8 cellular contexts compared by ENCODE assay signal in the genomic region with DNA sequence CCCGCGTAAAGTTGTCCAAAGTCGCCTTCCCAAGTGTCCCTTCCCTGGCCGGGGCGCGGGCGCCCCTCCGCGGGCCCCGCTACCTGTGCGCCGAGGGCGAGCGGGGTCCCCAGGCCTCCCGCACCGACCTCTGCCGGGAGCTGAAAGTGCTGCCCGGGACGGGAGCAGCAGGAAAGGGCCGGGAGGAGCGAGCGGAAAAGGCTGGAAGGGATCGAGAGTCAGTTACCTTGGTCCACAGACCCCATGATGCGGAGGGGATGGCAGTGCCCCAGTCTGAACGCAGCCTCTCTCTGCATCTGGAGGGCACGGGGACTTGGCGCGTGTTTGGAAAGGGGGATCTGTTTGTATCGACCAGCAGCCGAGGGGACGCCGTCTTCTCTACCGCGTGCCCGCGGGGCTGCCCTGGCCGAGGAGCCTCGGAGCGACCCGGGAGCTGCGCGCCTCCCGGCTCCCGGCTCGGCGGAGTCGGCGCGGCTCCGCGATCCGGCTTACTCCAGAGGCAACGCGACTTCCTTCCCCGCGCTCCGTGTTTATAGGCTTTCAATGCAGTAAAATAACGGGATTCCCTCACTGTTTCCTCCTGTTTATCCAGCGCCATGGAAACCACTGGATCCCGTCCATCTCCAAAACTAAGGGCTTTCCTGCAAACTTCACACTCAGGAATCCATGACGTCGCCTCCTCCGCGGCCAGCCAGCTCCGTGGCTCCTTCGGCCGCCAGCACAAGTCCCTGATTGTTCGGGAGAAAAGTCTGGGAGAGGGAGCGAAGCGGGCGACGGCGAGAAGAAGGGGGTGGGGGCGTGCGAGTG. TPM values are rescaled to one million over a fixed set of nuclear protein-coding genes. Genes with fewer than 3 reads are reported as not detected.
DNase-seq lines count a peak whose midpoint lies in the region; ATAC-seq and TF ChIP-seq lines count a peak whose summit lies in the region.

No MANE protein-coding gene starts in this region.

- H3K9me3 ChIP-seq in spleen, result no peaks in the 10 kb centered on the region

- H3K4me3 ChIP-seq in spleen, result peak overlapping the region; percentile 20 to 67 (median 42)

- peak overlapping the region in 7 of 8 donors; percentile 63 to 92 (median 76) for H3K27ac ChIP-seq in spleen

- peaks cover 13 to 42% (median 32%) of the 10 kb centered on the region in 6 donors for H3K4me1 ChIP-seq in spleen

- no peak for ATAC-seq in HG03196 (IDR thresholded peaks at IDR 0.05; ENCODE audit: unreplicated experiment)
- ATAC-seq in GM21737 (IDR thresholded peaks at IDR 0.05; ENCODE audit: unreplicated experiment), result no peak

- H3K36me3 ChIP-seq in spleen, result no peaks in the 10 kb centered on the region

- intact Hi-C loops in spleen (cut with DNase I; ENCODE audit: low total_unique reads), result no loop called here

- DNase-seq in C1 segment of cervical spinal cord (lab: John Stamatoyannopoulos, UW), result peak in 10 of 14 donors; percentile 28 to 76 (median 64)
- peak; percentile 44 for DNase-seq in HK-2 (ENCODE audit: unreplicated experiment)
- DNase-seq in T1000 (lab: John Stamatoyannopoulos, UW), result peak; percentile 90
- DNase-seq in dermis microvascular lymphatic vessel endothelial cell (ENCODE audit: low read depth in 2 of 2), result peak; percentile 92 to 98
- DNase-seq in left kidney (ENCODE audit: low read depth, low spot score), result peak; percentile 95
- peak; percentile 77 for DNase-seq in spleen

- peak in 1 of 3 donors; percentile 23 for TF ChIP-seq POLR2A in spleen (IDR thresholded peaks at IDR 0.05)

- peak in 3 of 11 experiments; percentile 22 to 35 (median 28) for TF ChIP-seq CTCF in spleen (IDR thresholded peaks at IDR 0.05 in 8 of 11, conservative IDR thresholded peaks at IDR 0.05 in 3 of 11)

- WGBS in spleen, 5 donors, result 1 to 2% (median 1%) methylated on average over 24 to 75 of the region's 75 CpGs

- H3K27me3 ChIP-seq in spleen (replicated peaks in 1 of 7), result peaks cover 0 to 82% (median 36%) of the 10 kb centered on the region in 7 donors

RNA-seq across cellular contexts. Expression of a gene that starts 20.0 kb away (rescaled TPM):
- total RNA-seq in dermis microvascular lymphatic vessel endothelial cell (2.4 and 2.7 TPM in 2 replicates), spleen (10 to 100 TPM; 28.0 to 42.9 (median 38.7) TPM)
- 1 to 10 TPM; 6.5 to 9.1 (median 6.8) TPM for polyA plus RNA-seq in spleen

Comparison
In these comparisons a context has a peak if more than half of its experiments do, and no peak if none do; other contexts are left out.
1. DNase-seq: peak in every context shown above with its lines; median percentile 95 in dermis microvascular lymphatic vessel endothelial cell; 95 in left kidney; 90 in T1000; 77 in spleen; 64 in C1 segment of cervical spinal cord; 44 in HK-2.